13 cellular contexts compared by ENCODE assay signal in the genomic region with DNA sequence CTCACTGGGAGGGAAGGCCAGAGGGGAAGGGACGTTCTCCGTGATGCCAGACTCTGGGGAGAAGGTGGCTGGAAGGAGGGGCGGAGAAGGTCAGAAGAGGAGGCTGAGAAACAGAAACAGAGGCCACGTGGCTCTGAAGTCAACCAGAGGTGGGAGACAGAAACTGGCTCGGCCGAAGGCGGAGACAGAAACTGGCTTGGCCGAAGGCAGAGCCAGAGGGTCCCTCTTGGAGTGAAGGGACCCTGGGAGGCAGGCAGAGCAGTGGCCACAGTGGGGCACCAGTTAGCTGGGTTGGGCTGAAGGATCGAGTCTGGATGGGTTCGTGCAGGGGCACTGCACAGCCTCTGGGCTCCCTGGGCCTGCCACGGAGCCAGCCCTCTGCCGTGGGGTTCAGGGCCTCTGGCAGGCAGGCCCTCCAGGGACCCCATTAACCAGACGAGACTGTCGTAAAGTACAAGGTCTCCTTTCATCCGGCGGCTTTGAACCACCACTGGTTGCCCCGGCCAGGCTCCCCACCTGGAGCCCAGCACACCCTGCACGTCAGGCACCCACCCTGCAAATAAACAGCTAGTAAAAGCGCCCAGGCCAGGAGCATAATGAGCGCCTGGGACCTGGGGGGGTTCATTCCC.
DNase-seq lines count a peak whose midpoint lies in the region; ATAC-seq and TF ChIP-seq lines count a peak whose summit lies in the region.
"Had no signal": no experiment of that assay in that cellular context is flagged by ENCODE, and none has a peak within 500 bp of the region (broad histone marks: within the 10 kb centered on the region; RNA-seq: fewer than 3 reads in every experiment).

No MANE protein-coding gene starts in this region.

- H3K27ac ChIP-seq in HCT116 (ENCODE audit: low read depth, low read length) (no peak overlapping the region), lung (ENCODE audit: low read depth in 1 of 2, low read length in 1 of 2) (no peak overlapping the region)
- H3K27ac ChIP-seq: epithelial cell of prostate had no signal

- TF ChIP-seq RAD21 in HCT116 (IDR thresholded peaks at IDR 0.05; ENCODE audit: low read depth), result peak; percentile 46; the same call in 1 of the 2 replicates

- H3K36me3 ChIP-seq in HCT116 (ENCODE audit: control insufficient read depth in 1 of 2, insufficient read depth in 2 of 2, low read length in 2 of 2) (no peaks in the 10 kb centered on the region), lung (ENCODE audit: control insufficient read depth in 2 of 2, insufficient read depth in 2 of 2, low read length in 2 of 2) (peaks cover 0 to 20% of the 10 kb centered on the region in 2 donors)

- H3K9me2 ChIP-seq in HCT116 (ENCODE audit: insufficient read depth), result no peaks in the 10 kb centered on the region

- no peak overlapping the region for H3K9ac ChIP-seq in HCT116 (ENCODE audit: low read length)

- no TSS peak for BruUV-seq in HCT116 (replicated peaks; lab: Mats Ljungman, UMichigan)

- POLR2A ChIA-PET in AG04449 (lab: Yijun Ruan, JAX) (no interaction called here), HCT116 (lab: Charles Lee) (no interaction called here)

- DNase-seq in AG04449 (ENCODE audit: low read depth, low spot score) (no peak), HCT116 (ENCODE audit: low read depth, low spot score) (no peak), cardiac fibroblast (ENCODE audit: low read depth in 2 of 2) (no peak), lung (ENCODE audit: low spot score) (peak; percentile 27), NCI-H2171 treated with DMSO at 0.1 percent for 48 hours (lab: John Stamatoyannopoulos, UW) (no peak), HK-2 (ENCODE audit: unreplicated experiment) (no peak), H4 (ENCODE audit: low spot score) (no peak)
- DNase-seq: NCI-H1105 treated with DMSO at 0.1 percent for 48 hours, SW 1271 had no signal

- ATAC-seq in HCT116 (peak; percentile 70), lung (ENCODE audit: insufficient read depth, low FRiP score) (no peak), HG03457 (IDR thresholded peaks at IDR 0.05; ENCODE audit: unreplicated experiment) (no peak)
- ATAC-seq: activated CD4-positive, CD25-positive, alpha-beta regulatory T cell treated with anti-CD3 and anti-CD28 coated beads, Interleukin-2, amount 50 U/mL, for 24 hours; CD8-positive, alpha-beta T cell had no signal

- no peaks in the 10 kb centered on the region for H4K20me1 ChIP-seq in HCT116 (ENCODE audit: insufficient read depth)

- no peaks in the 10 kb centered on the region for H3K9me3 ChIP-seq in HCT116 (ENCODE audit: control insufficient read depth in 1 of 2, insufficient read depth in 1 of 2, low read depth in 1 of 2, low read length in 2 of 2)
- peaks cover 0 to 3% of the 10 kb centered on the region in 2 donors for H3K9me3 ChIP-seq in lung (ENCODE audit: control insufficient read depth in 2 of 2, insufficient read depth in 1 of 2, low read length in 1 of 2)

- intact Hi-C loops in HCT116 (cut with micrococcal nuclease), result no loop called here

- H3K4me2 ChIP-seq in HCT116 (ENCODE audit: low read length), result no peak overlapping the region

- no peaks in the 10 kb centered on the region for H3K4me1 ChIP-seq in HCT116 (ENCODE audit: control insufficient read depth in 1 of 2, insufficient read depth in 2 of 2, low read length in 2 of 2)
- H3K4me1 ChIP-seq in lung (ENCODE audit: control insufficient read depth in 2 of 2, insufficient read depth in 2 of 2, low read length in 2 of 2), result no peaks in the 10 kb centered on the region

- H3K79me2 ChIP-seq in HCT116 (ENCODE audit: insufficient read depth, low read length), result no peaks in the 10 kb centered on the region

- RAD21 ChIA-PET in HCT116 (lab: Charles Lee; ENCODE audit: low non-redundant PET in 1 of 2, low total read pairs in 2 of 2, uncharacterized antibody in 2 of 2, unreplicated experiment in 2 of 2), result no interaction called here

- no peaks in the 10 kb centered on the region for H3K27me3 ChIP-seq in HCT116 (ENCODE audit: insufficient read depth, low read length)
- no peaks in the 10 kb centered on the region for H3K27me3 ChIP-seq in lung (ENCODE audit: control insufficient read depth, insufficient read depth)

- TF ChIP-seq CTCF in AG04449 (IDR thresholded peaks at IDR 0.05; ENCODE audit: insufficient read depth, low read length, missing control alignments) (peak; percentile 20), HCT116 (IDR thresholded peaks at IDR 0.05 in 2 of 3, conservative IDR thresholded peaks at IDR 0.05 in 1 of 3; ENCODE audit: borderline replicate concordance in 1 of 3, insufficient read depth in 1 of 3, low read depth in 2 of 3, low read length in 2 of 3) (peak in 1 of 3 experiments; percentile 20; a peak in 2 of 6 replicates), cardiac fibroblast (IDR thresholded peaks at IDR 0.05; ENCODE audit: low read depth, low read length) (peak; percentile 6), lung (IDR thresholded peaks at IDR 0.05; ENCODE audit: control extremely low read depth, extremely low read depth) (no peak)

- WGBS in lung, 2 donors, result 87 to 93% methylated on average over 20 of the region's 20 CpGs

- H2AFZ ChIP-seq in HCT116 (ENCODE audit: low read depth, low read length, poor library complexity, severe bottlenecking), result no peak overlapping the region

- no peak for TF ChIP-seq POLR2A in HCT116 (IDR thresholded peaks at IDR 0.05; ENCODE audit: borderline replicate concordance, extremely low read depth, insufficient read depth, insufficient read length)

- CTCF ChIA-PET in AG04449 (lab: Yijun Ruan, JAX) (interaction anchor here (1.0 to 1.2 kb wide), 4 partner anchors 63 to 127 kb away, joined by 3 to 5 read pairs (median 4); no protein-coding TSS in a partner anchor), HCT116 (lab: Charles Lee) (no interaction called here)

- H3K4me3 ChIP-seq in AG04449 (ENCODE audit: low read depth, low read length) (no peak overlapping the region), HCT116 (replicated peaks in 1 of 2; ENCODE audit: low read depth in 1 of 2, low read length in 2 of 2) (no peak overlapping the region), cardiac fibroblast (replicated peaks in 1 of 2; ENCODE audit: low read depth in 2 of 2, low read length in 2 of 2) (no peak overlapping the region), lung (no peak overlapping the region)

TF ChIP-seq in HCT116, 20 proteins besides CTCF, POLR2A, EP300 and RAD21:
- no peak for TF ChIP-seq TCF7L2 (IDR thresholded peaks at IDR 0.05; ENCODE audit: borderline replicate concordance, extremely low read depth, insufficient read depth, insufficient read length)
- no peak for TF ChIP-seq EGR1 (IDR thresholded peaks at IDR 0.05; ENCODE audit: low read depth)
- TF ChIP-seq, protein P1, sequence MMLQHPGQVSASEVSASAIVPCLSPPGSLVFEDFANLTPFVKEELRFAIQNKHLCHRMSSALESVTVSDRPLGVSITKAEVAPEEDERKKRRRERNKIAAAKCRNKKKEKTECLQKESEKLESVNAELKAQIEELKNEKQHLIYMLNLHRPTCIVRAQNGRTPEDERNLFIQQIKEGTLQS (IDR thresholded peaks at IDR 0.05), result no peak
- no peak for TF ChIP-seq SP1 (IDR thresholded peaks at IDR 0.05; ENCODE audit: low read depth)
- TF ChIP-seq ELF1 (IDR thresholded peaks at IDR 0.05; ENCODE audit: borderline replicate concordance, low read depth), result no peak
- TF ChIP-seq YY1 (IDR thresholded peaks at IDR 0.05; ENCODE audit: extremely low read depth, insufficient replicate concordance, low read depth, low read length), result no peak
- no peak for TF ChIP-seq SRF (IDR thresholded peaks at IDR 0.05; ENCODE audit: low read depth)
- TF ChIP-seq ZNF274 (IDR thresholded peaks at IDR 0.05; ENCODE audit: low read depth, low read length), result no peak
- TF ChIP-seq, protein P2, sequence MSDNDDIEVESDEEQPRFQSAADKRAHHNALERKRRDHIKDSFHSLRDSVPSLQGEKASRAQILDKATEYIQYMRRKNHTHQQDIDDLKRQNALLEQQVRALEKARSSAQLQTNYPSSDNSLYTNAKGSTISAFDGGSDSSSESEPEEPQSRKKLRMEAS (IDR thresholded peaks at IDR 0.05), result no peak
- TF ChIP-seq FOSL1 (IDR thresholded peaks at IDR 0.05; ENCODE audit: low read depth), result no peak
- no peak for TF ChIP-seq EZH2phosphoT487 (IDR thresholded peaks at IDR 0.05; ENCODE audit: borderline replicate concordance)
